20 cellular contexts compared by ENCODE assay signal in the genomic region with DNA sequence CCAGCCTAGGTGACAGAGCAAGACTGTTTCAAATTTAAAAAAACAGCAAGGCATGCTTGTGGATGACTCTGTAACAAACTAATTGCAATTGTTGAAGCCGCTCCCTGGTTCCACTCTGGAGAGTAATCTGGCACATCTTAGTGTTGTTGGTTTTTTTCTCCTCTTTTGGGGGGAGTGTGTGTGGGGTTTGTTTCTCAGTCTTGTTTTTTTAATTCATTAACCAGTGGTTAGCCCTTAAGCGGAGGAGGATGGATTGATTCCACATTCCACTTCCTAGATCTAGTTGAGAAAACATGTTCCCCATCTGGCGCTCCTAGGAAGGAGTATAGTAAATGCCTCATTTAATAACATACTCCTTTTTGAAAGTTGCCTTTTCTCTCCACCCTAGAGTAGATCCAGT. TPM values are rescaled to one million over a fixed set of nuclear protein-coding genes. Genes with fewer than 3 reads are reported as not detected.
DNase-seq lines count a peak whose midpoint lies in the region; ATAC-seq and TF ChIP-seq lines count a peak whose summit lies in the region.
"Had no signal": no experiment of that assay in that cellular context is flagged by ENCODE, and none has a peak within 500 bp of the region (broad histone marks: within the 10 kb centered on the region; RNA-seq: fewer than 3 reads in every experiment).

No MANE protein-coding gene starts in this region.

- H3K9me3 ChIP-seq in CD4-positive, alpha-beta T cell (ENCODE audit: control insufficient read depth, low read length), result no peaks in the 10 kb centered on the region
- H3K9me3 ChIP-seq: BE2C, Caco-2, HAP-1 had no signal

- no peak overlapping the region for H3K27ac Mint-ChIP-seq in CD4-positive, alpha-beta T cell
- H3K27ac Mint-ChIP-seq: CD14-positive monocyte had no signal

- H3K4me3 ChIP-seq in AG10803 (ENCODE audit: low read length) (no peak overlapping the region), fibroblast of villous mesenchyme (ENCODE audit: low read depth, low read length) (no peak overlapping the region)
- H3K4me3 ChIP-seq: GM12878, GM23248, HAP-1 had no signal

- no peak for ATAC-seq in CD4-positive, alpha-beta T cell (ENCODE audit: poor library complexity)
- ATAC-seq: GM12878 had no signal

- peak; percentile 0 for DNase-seq in AG10803 (ENCODE audit: low read depth)
- DNase-seq in NCI-H2171 (lab: John Stamatoyannopoulos, UW), result peak; percentile 9
- DNase-seq in fibroblast of villous mesenchyme (ENCODE audit: low read depth), result peak; percentile 34
- peak; percentile 56 for DNase-seq in renal cortical epithelial cell (ENCODE audit: low read depth)
- DNase-seq in CD4-positive, alpha-beta T cell, result no peak
- DNase-seq in dedifferentiated amniotic fluid mesenchymal stem cell (ENCODE audit: extremely low spot score), result no peak
- DNase-seq in NCI-H1048 (lab: John Stamatoyannopoulos, UW), result no peak
- DNase-seq: ACHN; BE2C; Caco-2; CD8-positive, alpha-beta memory T cell; DMS79; GM23248; IMR-90 had no signal

- no peaks in the 10 kb centered on the region for H3K36me3 Mint-ChIP-seq in CD4-positive, alpha-beta T cell (ENCODE audit: low read depth)
- H3K36me3 Mint-ChIP-seq: CD14-positive monocyte; CD8-positive, alpha-beta memory T cell had no signal

- POLR2A ChIA-PET in CD4-positive, alpha-beta T cell (lab: Charles Lee), result no interaction called here

- H3K27ac ChIP-seq in CD4-positive, alpha-beta T cell (ENCODE audit: low read depth, low read length), result no peak overlapping the region
- H3K27ac ChIP-seq: GM23248 had no signal

- intact Hi-C loops in CD4-positive, alpha-beta T cell (cut with DNase I, micrococcal nuclease), result no loop called here

- TF ChIP-seq CTCF in AG10803 (conservative IDR thresholded peaks at IDR 0.05; ENCODE audit: low read length) (no peak), fibroblast of villous mesenchyme (IDR thresholded peaks at IDR 0.05; ENCODE audit: insufficient read depth, low read depth, low read length) (no peak)
- no peak for TF ChIP-seq CTCF in CD4-positive, alpha-beta T cell (IDR thresholded peaks at IDR 0.05)

- no peaks in the 10 kb centered on the region for H3K27me3 Mint-ChIP-seq in CD4-positive, alpha-beta T cell
- H3K27me3 Mint-ChIP-seq: CD8-positive, alpha-beta memory T cell had no signal

- H3K9me3 Mint-ChIP-seq in CD4-positive, alpha-beta T cell, result no peaks in the 10 kb centered on the region
- H3K9me3 Mint-ChIP-seq: CD8-positive, alpha-beta memory T cell had no signal

- CTCF ChIA-PET in CD4-positive, alpha-beta T cell (lab: Charles Lee), result no interaction called here

- H3K4me1 Mint-ChIP-seq in CD4-positive, alpha-beta T cell (ENCODE audit: low read depth), result no peaks in the 10 kb centered on the region
- H3K4me1 Mint-ChIP-seq: CD8-positive, alpha-beta memory T cell had no signal

- H3K4me3 Mint-ChIP-seq in CD4-positive, alpha-beta T cell, result no peak overlapping the region
- H3K4me3 Mint-ChIP-seq: CD14-positive monocyte; CD8-positive, alpha-beta memory T cell had no signal

- H3K27me3 ChIP-seq in CD4-positive, alpha-beta T cell (ENCODE audit: control insufficient read depth, insufficient read depth, low read length), result no peaks in the 10 kb centered on the region
- H3K27me3 ChIP-seq: BE2C had no signal

RNA-seq across cellular contexts. Expression of a gene that starts 8.6 kb away (rescaled TPM):
- total RNA-seq in fibroblast of villous mesenchyme, result 1.3 and 3.5 TPM in 2 replicates
- 3.5 and 7.0 TPM in 2 replicates for total RNA-seq in renal cortical epithelial cell
- total RNA-seq in CD4-positive, alpha-beta T cell, result 1 to 10 TPM; 1.3 to 1.8 TPM

RNA-seq across cellular contexts. Expression of a gene that starts 16.1 kb away (rescaled TPM):
- not detected in 2 replicates for total RNA-seq in fibroblast of villous mesenchyme
- not detected in 2 replicates for total RNA-seq in renal cortical epithelial cell
- total RNA-seq in CD4-positive, alpha-beta T cell, result not detected
- total RNA-seq: A172; Caco-2; CD8-positive, alpha-beta memory T cell; G401; GM12878; GM23248; HT-29; IMR-90 had no signal

Comparison
In these comparisons a context has a peak if more than half of its experiments do, and no peak if none do; other contexts are left out.
1. DNase-seq: peak in AG10803 (single experiment), NCI-H2171 (single experiment), fibroblast of villous mesenchyme (single experiment) and renal cortical epithelial cell (single experiment); none in CD4-positive, alpha-beta T cell (0 of 10), dedifferentiated amniotic fluid mesenchymal stem cell (single experiment) and NCI-H1048 (single experiment).